9 cellular contexts compared by ENCODE assay signal in genomic region chr14:99267871-99268775, GRCh38. TPM values are rescaled to one million over a fixed set of nuclear protein-coding genes. Genes with fewer than 3 reads are reported as not detected.
DNase-seq lines count a peak whose midpoint lies in the region; ATAC-seq and TF ChIP-seq lines count a peak whose summit lies in the region.
"Had no signal": no experiment of that assay in that cellular context is flagged by ENCODE, and none has a peak within 500 bp of the region (broad histone marks: within the 10 kb centered on the region; RNA-seq: fewer than 3 reads in every experiment).

No MANE protein-coding gene starts in this region.

- H3K9me3 Mint-ChIP-seq in effector memory CD8-positive, alpha-beta T cell = no peaks in the 10 kb centered on the region

- no peaks in the 10 kb centered on the region for H3K36me3 ChIP-seq in spleen

- TF ChIP-seq POLR2A in spleen (IDR thresholded peaks at IDR 0.05) = no peak

- H3K36me3 Mint-ChIP-seq in effector memory CD8-positive, alpha-beta T cell (ENCODE audit: insufficient read depth) = peaks cover 90% of the 10 kb centered on the region

- peaks cover 46 to 71% of the 10 kb centered on the region in 2 donors for H3K4me1 Mint-ChIP-seq in effector memory CD8-positive, alpha-beta T cell (ENCODE audit: low read depth in 2 of 2)

- H3K27ac Mint-ChIP-seq in effector memory CD8-positive, alpha-beta T cell = peak overlapping the region; percentile 98 to 99

- H3K4me3 ChIP-seq in spleen = peak overlapping the region in 7 of 8 donors; percentile 5 to 75 (median 44)

- peaks cover 8 to 76% (median 41%) of the 10 kb centered on the region in 6 donors for H3K4me1 ChIP-seq in spleen

- peak overlapping the region; percentile 99 for H3K4me3 Mint-ChIP-seq in effector memory CD8-positive, alpha-beta T cell

- WGBS in spleen, 5 donors = 24 to 30% (median 28%) methylated on average over 15 of the region's 15 CpGs

- no peaks in the 10 kb centered on the region for H3K9me3 ChIP-seq in spleen

- DNase-seq in DMS 273 (lab: John Stamatoyannopoulos, UW; ENCODE audit: unreplicated experiment) = peak; percentile 34
- no peak for DNase-seq in DMS 273 treated with DMSO at 0.1 percent for 48 hours (lab: John Stamatoyannopoulos, UW)
- DNase-seq in NCI-H82 treated with DMSO at 0.1 percent for 48 hours (lab: John Stamatoyannopoulos, UW; ENCODE audit: unreplicated experiment) = peak; percentile 27
- DNase-seq in effector memory CD8-positive, alpha-beta T cell = peak in 1 of 3 experiments; percentile 11
- DNase-seq in spleen = no peak
- no peak for DNase-seq in SHP77 (lab: John Stamatoyannopoulos, UW)
- no peak for DNase-seq in NCI-H187 treated with DMSO at 0.1 percent for 48 hours (lab: John Stamatoyannopoulos, UW)

- no peak for TF ChIP-seq CTCF in spleen (IDR thresholded peaks at IDR 0.05 in 8 of 11, conservative IDR thresholded peaks at IDR 0.05 in 3 of 11)

- H3K27ac ChIP-seq in spleen = peak overlapping the region; percentile 13 to 93 (median 78)
- H3K27ac ChIP-seq: 22Rv1 had no signal

- ATAC-seq in effector memory CD8-positive, alpha-beta T cell (replicated peaks) = no peak
- no peak for ATAC-seq in GM18907 (IDR thresholded peaks at IDR 0.05; ENCODE audit: unreplicated experiment)

- H3K27me3 Mint-ChIP-seq in effector memory CD8-positive, alpha-beta T cell = no peaks in the 10 kb centered on the region

- H3K27me3 ChIP-seq in spleen (replicated peaks in 1 of 7) = peaks cover 2 to 100% (median 85%) of the 10 kb centered on the region in 7 donors

- intact Hi-C loops in spleen (cut with DNase I; ENCODE audit: low total_unique reads) = no loop called here

RNA-seq across cellular contexts. Expression of gene BCL11B, which starts 3.9 kb away (rescaled TPM):
- total RNA-seq in spleen = 10 to 100 TPM in 6 of 7 donors, 1 to 10 TPM in 1; 7.9 to 21.1 (median 13.1) TPM
- polyA plus RNA-seq in spleen = 1 to 10 TPM in 2 of 3 donors, under 1 TPM in 1; 0.74 to 1.5 (median 1.4) TPM

Comparison
In these comparisons a context has a peak if more than half of its experiments do, and no peak if none do; other contexts are left out.
1. DNase-seq: peak in DMS 273 (single experiment) and NCI-H82 treated with DMSO at 0.1 percent for 48 hours (single experiment); none in DMS 273 treated with DMSO at 0.1 percent for 48 hours (single experiment), spleen (single experiment), SHP77 (0 of 2) and NCI-H187 treated with DMSO at 0.1 percent for 48 hours (single experiment).